In the genomic region with DNA sequence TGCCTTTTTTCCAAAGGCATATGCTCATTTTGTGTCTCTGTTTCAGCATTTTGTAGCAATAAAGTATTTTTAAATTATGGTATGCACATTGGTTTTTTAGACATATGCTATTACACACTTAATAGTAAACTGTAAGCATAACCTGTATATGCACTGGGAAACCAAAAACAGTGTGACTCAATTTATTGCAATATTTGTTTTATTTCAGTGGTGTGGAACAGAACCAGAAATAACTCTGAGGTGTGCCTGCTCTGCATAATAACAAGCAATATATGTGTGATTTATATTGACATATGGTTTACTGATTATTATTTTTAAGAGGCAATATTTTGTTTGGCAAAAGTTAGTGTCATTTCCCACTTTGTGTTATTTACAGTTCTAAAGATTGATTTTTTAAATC, we compare ENCODE assay signal across 1 cellular context.
TF ChIP-seq lines count a peak whose summit lies in the region.

No MANE protein-coding gene starts in this region.

TF ChIP-seq in neural cell, 6 proteins besides CTCF, POLR2A, EP300 and RAD21 (continued from another document):
- TF ChIP-seq, protein P1, sequence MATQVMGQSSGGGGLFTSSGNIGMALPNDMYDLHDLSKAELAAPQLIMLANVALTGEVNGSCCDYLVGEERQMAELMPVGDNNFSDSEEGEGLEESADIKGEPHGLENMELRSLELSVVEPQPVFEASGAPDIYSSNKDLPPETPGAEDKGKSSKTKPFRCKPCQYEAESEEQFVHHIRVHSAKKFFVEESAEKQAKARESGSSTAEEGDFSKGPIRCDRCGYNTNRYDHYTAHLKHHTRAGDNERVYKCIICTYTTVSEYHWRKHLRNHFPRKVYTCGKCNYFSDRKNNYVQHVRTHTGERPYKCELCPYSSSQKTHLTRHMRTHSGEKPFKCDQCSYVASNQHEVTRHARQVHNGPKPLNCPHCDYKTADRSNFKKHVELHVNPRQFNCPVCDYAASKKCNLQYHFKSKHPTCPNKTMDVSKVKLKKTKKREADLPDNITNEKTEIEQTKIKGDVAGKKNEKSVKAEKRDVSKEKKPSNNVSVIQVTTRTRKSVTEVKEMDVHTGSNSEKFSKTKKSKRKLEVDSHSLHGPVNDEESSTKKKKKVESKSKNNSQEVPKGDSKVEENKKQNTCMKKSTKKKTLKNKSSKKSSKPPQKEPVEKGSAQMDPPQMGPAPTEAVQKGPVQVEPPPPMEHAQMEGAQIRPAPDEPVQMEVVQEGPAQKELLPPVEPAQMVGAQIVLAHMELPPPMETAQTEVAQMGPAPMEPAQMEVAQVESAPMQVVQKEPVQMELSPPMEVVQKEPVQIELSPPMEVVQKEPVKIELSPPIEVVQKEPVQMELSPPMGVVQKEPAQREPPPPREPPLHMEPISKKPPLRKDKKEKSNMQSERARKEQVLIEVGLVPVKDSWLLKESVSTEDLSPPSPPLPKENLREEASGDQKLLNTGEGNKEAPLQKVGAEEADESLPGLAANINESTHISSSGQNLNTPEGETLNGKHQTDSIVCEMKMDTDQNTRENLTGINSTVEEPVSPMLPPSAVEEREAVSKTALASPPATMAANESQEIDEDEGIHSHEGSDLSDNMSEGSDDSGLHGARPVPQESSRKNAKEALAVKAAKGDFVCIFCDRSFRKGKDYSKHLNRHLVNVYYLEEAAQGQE (IDR thresholded peaks at IDR 0.05; ENCODE audit: borderline replicate concordance) = no peak
